ENCODE assay signal across 8 cellular contexts in genomic region chr21:35672313-35672712, GRCh38.
"Had no signal": no experiment of that assay in that cellular context is flagged by ENCODE, and none has a peak within 500 bp of the region (broad histone marks: within the 10 kb centered on the region; RNA-seq: fewer than 3 reads in every experiment).

No MANE protein-coding gene starts in this region.

- H2AFZ ChIP-seq: GM23248, GM23338 had no signal

- H3K9ac ChIP-seq: GM23248 had no signal

- H3K4me2 ChIP-seq: GM23338 had no signal

- H3K36me3 ChIP-seq: HAP-1 had no signal

- H3K4me1 ChIP-seq: HAP-1 had no signal

- H3K27ac ChIP-seq: GM23248 had no signal

- H3K9me3 ChIP-seq: HAP-1 had no signal

- H3K4me3 ChIP-seq: GM23248, GM23338, HAP-1 had no signal

- DNase-seq: GM23248, GOT3, H7, H9, HCEC 1CT, HFFc6 had no signal
